25 cellular contexts compared by ENCODE assay signal in genomic region chr17:6514371-6514770, GRCh38.
"Had no signal": no experiment of that assay in that cellular context is flagged by ENCODE, and none has a peak within 500 bp of the region (broad histone marks: within the 10 kb centered on the region; RNA-seq: fewer than 3 reads in every experiment).

No MANE protein-coding gene starts in this region.

- H3K27ac ChIP-seq: ascending aorta had no signal

- H3K4me3 Mint-ChIP-seq: activated naive CD8-positive, alpha-beta T cell treated with anti-CD3 and anti-CD28 coated beads, Interleukin-2, amount 50 U/mL, for 24 hours; activated T-cell treated with anti-CD3 and anti-CD28 coated beads, Interleukin-2, amount 50 U/mL, for 4 hours; brain; central memory CD8-positive, alpha-beta T cell; T-helper 1 cell treated with Interleukin-12 subunit alpha and Interleukin-12 subunit beta and Interleukin-4 antibody, amounts not matched to agents 30 μg/mL and 1 μg/mL, for 36 hours; WTC11 had no signal

- H3K27me3 ChIP-seq: ascending aorta had no signal

- H3K4me1 ChIP-seq: ascending aorta had no signal

- H3K9me3 ChIP-seq: ascending aorta had no signal

- H3K27me3 Mint-ChIP-seq: activated naive CD8-positive, alpha-beta T cell treated with anti-CD3 and anti-CD28 coated beads, Interleukin-2, amount 50 U/mL, for 24 hours had no signal

- H3K36me3 Mint-ChIP-seq: activated naive CD4-positive, alpha-beta T cell treated with anti-CD3 and anti-CD28 coated beads, Interleukin-2, amount 50 U/mL, for 72 hours; WTC11 had no signal

- H3K4me3 ChIP-seq: ascending aorta, K562 had no signal

- H3K4me1 Mint-ChIP-seq: activated naive CD8-positive, alpha-beta T cell treated with anti-CD3 and anti-CD28 coated beads, Interleukin-2, amount 50 U/mL, for 24 hours; brain; central memory CD8-positive, alpha-beta T cell; WTC11 had no signal

- DNase-seq: activated CD4-positive, alpha-beta T cell treated with anti-CD3 and anti-CD28 coated beads for 48 hours; activated CD4-positive, alpha-beta T cell treated with anti-CD3 and anti-CD28 coated beads, Interleukin-2, amount 50 U/mL, for 4 hours; activated CD4-positive, CD25-positive, alpha-beta regulatory T cell treated with anti-CD3 and anti-CD28 coated beads, Interleukin-2, amount 50 U/mL, for 72 hours; activated effector memory CD4-positive, alpha-beta T cell treated with anti-CD3 and anti-CD28 coated beads, Interleukin-2, amount 50 U/mL, for 16 hours; activated naive CD4-positive, alpha-beta T cell treated with Interleukin-2 at 50 U/mL for 16 hours; activated naive CD8-positive, alpha-beta T cell treated with anti-CD3 and anti-CD28 coated beads, Interleukin-2, amount 50 U/mL, for 24 hours; activated T-cell treated with anti-CD3 and anti-CD28 coated beads, Interleukin-2, amount 50 U/mL, for 4 hours; amniotic stem cell; Karpas-422; NCI-H1048; NCI-H1930; NCI-H2107; NCI-H345; NCI-H510A; NCI-H69; NK-92 treated with Interleukin-12 subunit alpha and Interleukin-12 subunit beta, amount 100 ng/mL, for 24 hours; OCI-M1; SHP77 had no signal

- H3K36me3 ChIP-seq: ascending aorta had no signal

- H3K9me3 Mint-ChIP-seq: activated naive CD8-positive, alpha-beta T cell treated with anti-CD3 and anti-CD28 coated beads, Interleukin-2, amount 50 U/mL, for 24 hours; activated T-cell treated with anti-CD3 and anti-CD28 coated beads, Interleukin-2, amount 50 U/mL, for 4 hours; brain; central memory CD8-positive, alpha-beta T cell; T-helper 1 cell treated with Interleukin-12 subunit alpha and Interleukin-12 subunit beta and Interleukin-4 antibody, amounts not matched to agents 30 μg/mL and 1 μg/mL, for 36 hours had no signal

- H3K27ac Mint-ChIP-seq: activated naive CD4-positive, alpha-beta T cell treated with anti-CD3 and anti-CD28 coated beads, Interleukin-2, amount 50 U/mL, for 72 hours; activated naive CD8-positive, alpha-beta T cell treated with anti-CD3 and anti-CD28 coated beads, Interleukin-2, amount 50 U/mL, for 24 hours; T-helper 1 cell treated with Interleukin-12 subunit alpha and Interleukin-12 subunit beta and Interleukin-4 antibody, amounts not matched to agents 30 μg/mL and 1 μg/mL, for 36 hours; WTC11 had no signal
